In the genomic region with DNA sequence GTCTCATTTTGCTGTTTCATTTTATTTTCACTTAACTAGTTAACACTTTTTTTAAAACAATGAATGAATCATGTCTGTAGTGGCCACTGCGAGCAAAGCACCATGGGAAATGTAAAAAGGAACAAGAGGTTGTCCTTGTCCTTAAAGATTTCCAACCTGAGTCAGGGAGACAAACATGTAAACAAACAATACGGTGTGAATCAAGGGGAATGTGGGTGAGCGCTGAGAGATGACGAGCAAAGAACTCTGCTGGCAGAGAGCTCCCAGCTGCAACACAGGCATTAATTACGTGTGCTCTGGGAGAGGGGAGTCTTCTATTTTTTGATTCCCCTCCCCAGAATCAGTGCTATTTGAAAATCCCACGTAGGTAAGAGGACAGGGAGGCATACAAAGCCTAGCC, we compare ENCODE assay signal across 7 cellular contexts.
A peak's percentile ranks its signal among the peaks of the same experiment; 100 is the strongest.
DNase-seq lines count a peak whose midpoint lies in the region; ATAC-seq and TF ChIP-seq lines count a peak whose summit lies in the region.

No MANE protein-coding gene starts in this region.

- TF ChIP-seq CTCF in GM23338 (conservative IDR thresholded peaks at IDR 0.05; ENCODE audit: low read depth in 2 of 2): no peak
- no peak for TF ChIP-seq CTCF in gastrocnemius medialis (IDR thresholded peaks at IDR 0.05 in 4 of 5, conservative IDR thresholded peaks at IDR 0.05 in 1 of 5)

- H3K4me2 ChIP-seq in GM23338: no peak overlapping the region

- in situ Hi-C loops in gastrocnemius medialis (cut with MboI; ENCODE audit: low sequenced_read_pairs in 4 of 4): loop anchor here in 1 of 4 donors (10.0 kb wide), 1 partner anchor 78 kb away; no protein-coding TSS in a partner anchor

- no peaks in the 10 kb centered on the region for H3K27me3 ChIP-seq in GM23338 (ENCODE audit: insufficient read depth)
- no peaks in the 10 kb centered on the region for H3K27me3 ChIP-seq in gastrocnemius medialis

- intact Hi-C loops in left cardiac atrium (cut with DNase I): no loop called here
- intact Hi-C loops in gastrocnemius medialis (cut with DNase I; ENCODE audit: low total_unique reads): loop anchor here (10.0 kb wide), 1 partner anchor 342 kb away; no protein-coding TSS in a partner anchor

- H3K9me2 ChIP-seq in GM23338 (ENCODE audit: insufficient read depth): no peaks in the 10 kb centered on the region

- no peak overlapping the region for H3K27ac ChIP-seq in GM23338 (ENCODE audit: low read depth)
- H3K27ac ChIP-seq in gastrocnemius medialis: peak overlapping the region; percentile 57 to 74 (median 66)

- no peaks in the 10 kb centered on the region for H3K79me2 ChIP-seq in GM23338 (replicated peaks; ENCODE audit: insufficient read depth)

- H3K4me3 ChIP-seq in GM23338 (no peak overlapping the region), gastrocnemius medialis (peak overlapping the region in 2 of 4 donors; percentile 10 to 40)

- H3K27ac Mint-ChIP-seq in GM23338 (peak overlapping the region; percentile 47; the same call in 1 of the 2 replicates), T-helper 17 cell (no peak overlapping the region)

- TF ChIP-seq POLR2A in gastrocnemius medialis (IDR thresholded peaks at IDR 0.05): no peak

- H2AFZ ChIP-seq in GM23338: no peak overlapping the region

- H3K4me1 ChIP-seq in GM23338 (ENCODE audit: insufficient read depth): 0 out of 2 replicates have a peak, but pooled peaks cover 5% of the 10 kb centered on the region
- H3K4me1 ChIP-seq in gastrocnemius medialis: peaks cover 29 to 58% of the 10 kb centered on the region in 2 donors

- H3K9me3 ChIP-seq in T-helper 17 cell (ENCODE audit: control insufficient read depth, low read length, poor library complexity, severe bottlenecking): no peaks in the 10 kb centered on the region
- no peaks in the 10 kb centered on the region for H3K9me3 ChIP-seq in gastrocnemius medialis

- H3K27me3 Mint-ChIP-seq in GM23338 (ENCODE audit: insufficient read depth, low read depth, poor library complexity): peaks cover 2% of the 10 kb centered on the region
- H3K27me3 Mint-ChIP-seq in T-helper 17 cell: no peaks in the 10 kb centered on the region

- no peaks in the 10 kb centered on the region for H3K36me3 Mint-ChIP-seq in GM23338 (ENCODE audit: low read depth)
- peaks cover 5% of the 10 kb centered on the region for H3K36me3 Mint-ChIP-seq in T-helper 17 cell (ENCODE audit: low read depth)

- DNase-seq in GM23338 (ENCODE audit: low spot score): peak; percentile 14
- DNase-seq in T-helper 17 cell: no peak
- DNase-seq in left cardiac atrium: peak; percentile 24
- peak in 1 of 2 donors; percentile 56 for DNase-seq in gastrocnemius medialis
- DNase-seq in GM19238 (ENCODE audit: insufficient read length, low spot score): no peak
- no peak for DNase-seq in cerebellar cortex (ENCODE audit: low spot score)
- DNase-seq in activated gamma-delta T cell (lab: John Stamatoyannopoulos, UW): no peak

- H4K20me1 ChIP-seq in GM23338 (replicated peaks; ENCODE audit: insufficient read depth): no peaks in the 10 kb centered on the region

- H3K4me1 Mint-ChIP-seq in GM23338 (peaks cover 10% of the 10 kb centered on the region), T-helper 17 cell (peaks cover 23% of the 10 kb centered on the region)

- no peaks in the 10 kb centered on the region for H3K9me3 Mint-ChIP-seq in GM23338

- H3K4me3 Mint-ChIP-seq in GM23338 (no peak overlapping the region), T-helper 17 cell (peak overlapping the region; percentile 19)

- H3K36me3 ChIP-seq in GM23338 (ENCODE audit: insufficient read depth): no peaks in the 10 kb centered on the region
- no peaks in the 10 kb centered on the region for H3K36me3 ChIP-seq in gastrocnemius medialis

- ATAC-seq in GM23338 (peak; percentile 44; the same call in 2 of the 3 replicates), T-helper 17 cell (no peak), left cardiac atrium (peak; percentile 6 to 60), gastrocnemius medialis (peak; percentile 33 to 75)

- H3F3A ChIP-seq in GM23338 (replicated peaks; ENCODE audit: low read depth): no peaks in the 10 kb centered on the region

TF ChIP-seq in GM23338, 12 proteins besides CTCF, POLR2A, EP300 and RAD21:
- TF ChIP-seq NANOG (IDR thresholded peaks at IDR 0.05; ENCODE audit: borderline replicate concordance) (no peak), EZH2 (IDR thresholded peaks at IDR 0.05; ENCODE audit: low read depth, unreplicated experiment) (no peak), POLR2AphosphoS5 (IDR thresholded peaks at IDR 0.05; ENCODE audit: low read depth) (no peak), STAT1 (IDR thresholded peaks at IDR 0.05; ENCODE audit: unreplicated experiment) (no peak), ZNF114 (CRISPR knock-in tag; IDR thresholded peaks at IDR 0.05) (no peak), ZNF331 (CRISPR knock-in tag; IDR thresholded peaks at IDR 0.05; ENCODE audit: low read depth) (no peak), JUNB (IDR thresholded peaks at IDR 0.05; ENCODE audit: unreplicated experiment) (no peak), EZH2phosphoT487 (IDR thresholded peaks at IDR 0.05; ENCODE audit: unreplicated experiment) (no peak)
- TF ChIP-seq, protein P1, sequence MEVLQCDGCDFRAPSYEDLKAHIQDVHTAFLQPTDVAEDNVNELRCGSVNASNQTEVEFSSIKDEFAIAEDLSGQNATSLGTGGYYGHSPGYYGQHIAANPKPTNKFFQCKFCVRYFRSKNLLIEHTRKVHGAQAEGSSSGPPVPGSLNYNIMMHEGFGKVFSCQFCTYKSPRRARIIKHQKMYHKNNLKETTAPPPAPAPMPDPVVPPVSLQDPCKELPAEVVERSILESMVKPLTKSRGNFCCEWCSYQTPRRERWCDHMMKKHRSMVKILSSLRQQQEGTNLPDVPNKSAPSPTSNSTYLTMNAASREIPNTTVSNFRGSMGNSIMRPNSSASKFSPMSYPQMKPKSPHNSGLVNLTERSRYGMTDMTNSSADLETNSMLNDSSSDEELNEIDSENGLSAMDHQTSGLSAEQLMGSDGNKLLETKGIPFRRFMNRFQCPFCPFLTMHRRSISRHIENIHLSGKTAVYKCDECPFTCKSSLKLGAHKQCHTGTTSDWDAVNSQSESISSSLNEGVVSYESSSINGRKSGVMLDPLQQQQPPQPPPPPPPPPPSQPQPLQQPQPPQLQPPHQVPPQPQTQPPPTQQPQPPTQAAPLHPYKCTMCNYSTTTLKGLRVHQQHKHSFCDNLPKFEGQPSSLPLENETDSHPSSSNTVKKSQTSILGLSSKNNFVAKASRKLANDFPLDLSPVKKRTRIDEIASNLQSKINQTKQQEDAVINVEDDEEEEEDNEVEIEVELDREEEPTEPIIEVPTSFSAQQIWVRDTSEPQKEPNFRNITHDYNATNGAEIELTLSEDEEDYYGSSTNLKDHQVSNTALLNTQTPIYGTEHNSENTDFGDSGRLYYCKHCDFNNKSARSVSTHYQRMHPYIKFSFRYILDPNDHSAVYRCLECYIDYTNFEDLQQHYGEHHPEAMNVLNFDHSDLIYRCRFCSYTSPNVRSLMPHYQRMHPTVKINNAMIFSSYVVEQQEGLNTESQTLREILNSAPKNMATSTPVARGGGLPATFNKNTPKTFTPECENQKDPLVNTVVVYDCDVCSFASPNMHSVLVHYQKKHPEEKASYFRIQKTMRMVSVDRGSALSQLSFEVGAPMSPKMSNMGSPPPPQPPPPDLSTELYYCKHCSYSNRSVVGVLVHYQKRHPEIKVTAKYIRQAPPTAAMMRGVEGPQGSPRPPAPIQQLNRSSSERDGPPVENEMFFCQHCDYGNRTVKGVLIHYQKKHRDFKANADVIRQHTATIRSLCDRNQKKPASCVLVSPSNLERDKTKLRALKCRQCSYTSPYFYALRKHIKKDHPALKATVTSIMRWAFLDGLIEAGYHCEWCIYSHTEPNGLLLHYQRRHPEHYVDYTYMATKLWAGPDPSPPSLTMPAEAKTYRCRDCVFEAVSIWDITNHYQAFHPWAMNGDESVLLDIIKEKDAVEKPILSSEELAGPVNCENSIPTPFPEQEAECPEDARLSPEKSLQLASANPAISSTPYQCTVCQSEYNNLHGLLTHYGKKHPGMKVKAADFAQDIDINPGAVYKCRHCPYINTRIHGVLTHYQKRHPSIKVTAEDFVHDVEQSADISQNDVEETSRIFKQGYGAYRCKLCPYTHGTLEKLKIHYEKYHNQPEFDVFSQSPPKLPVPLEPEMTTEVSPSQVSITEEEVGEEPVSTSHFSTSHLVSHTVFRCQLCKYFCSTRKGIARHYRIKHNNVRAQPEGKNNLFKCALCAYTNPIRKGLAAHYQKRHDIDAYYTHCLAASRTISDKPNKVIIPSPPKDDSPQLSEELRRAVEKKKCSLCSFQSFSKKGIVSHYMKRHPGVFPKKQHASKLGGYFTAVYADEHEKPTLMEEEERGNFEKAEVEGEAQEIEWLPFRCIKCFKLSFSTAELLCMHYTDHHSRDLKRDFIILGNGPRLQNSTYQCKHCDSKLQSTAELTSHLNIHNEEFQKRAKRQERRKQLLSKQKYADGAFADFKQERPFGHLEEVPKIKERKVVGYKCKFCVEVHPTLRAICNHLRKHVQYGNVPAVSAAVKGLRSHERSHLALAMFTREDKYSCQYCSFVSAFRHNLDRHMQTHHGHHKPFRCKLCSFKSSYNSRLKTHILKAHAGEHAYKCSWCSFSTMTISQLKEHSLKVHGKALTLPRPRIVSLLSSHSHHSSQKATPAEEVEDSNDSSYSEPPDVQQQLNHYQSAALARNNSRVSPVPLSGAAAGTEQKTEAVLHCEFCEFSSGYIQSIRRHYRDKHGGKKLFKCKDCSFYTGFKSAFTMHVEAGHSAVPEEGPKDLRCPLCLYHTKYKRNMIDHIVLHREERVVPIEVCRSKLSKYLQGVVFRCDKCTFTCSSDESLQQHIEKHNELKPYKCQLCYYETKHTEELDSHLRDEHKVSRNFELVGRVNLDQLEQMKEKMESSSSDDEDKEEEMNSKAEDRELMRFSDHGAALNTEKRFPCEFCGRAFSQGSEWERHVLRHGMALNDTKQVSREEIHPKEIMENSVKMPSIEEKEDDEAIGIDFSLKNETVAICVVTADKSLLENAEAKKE (CRISPR knock-in tag; IDR thresholded peaks at IDR 0.05): no peak

Comparison
In these comparisons a context has a peak if more than half of its experiments do, and no peak if none do; other contexts are left out.
1. DNase-seq: peak in GM23338 (single experiment) and left cardiac atrium (single experiment); none in T-helper 17 cell (0 of 3), GM19238 (single experiment), cerebellar cortex (single experiment) and activated gamma-delta T cell (single experiment).